9 cellular contexts compared by ENCODE assay signal in genomic region chr16:71504051-71504450, GRCh38. TPM values are rescaled to one million over a fixed set of nuclear protein-coding genes. Genes with fewer than 3 reads are reported as not detected.
DNase-seq lines count a peak whose midpoint lies in the region; ATAC-seq, FAIRE-seq and TF ChIP-seq lines count a peak whose summit lies in the region.
"Not testable (repeated sequence)": the region's sequence is repeated elsewhere in the genome, so short reads cannot be mapped to it uniquely, and the experiment has no call there.
"Had no signal": no experiment of that assay in that cellular context is flagged by ENCODE, and none has a peak within 500 bp of the region (broad histone marks: within the 10 kb centered on the region; RNA-seq: fewer than 3 reads in every experiment).

No MANE protein-coding gene starts in this region.

- 0% methylated on average over 7 of the region's 7 CpGs for WGBS in K562 (ENCODE audit: insufficient coverage, low coverage, missing lambda C conversion rate)

- H3K9ac ChIP-seq in K562 (ENCODE audit: insufficient read depth in 1 of 2, low read depth in 2 of 2, low read length in 2 of 2): not testable (repeated sequence)

- FAIRE-seq in K562 (lab: Jason Lieb, UNC): not testable (repeated sequence)

- not testable (repeated sequence) for H3K9me3 ChIP-seq in K562 (replicated peaks; ENCODE audit: control insufficient read depth, insufficient read depth, low read depth, low read length)

- H2AFZ ChIP-seq in K562 (ENCODE audit: low read depth, low read length): not testable (repeated sequence)

- not testable (repeated sequence) for TF ChIP-seq CTCF in K562 (IDR thresholded peaks at IDR 0.05 in 2 of 3, conservative IDR thresholded peaks at IDR 0.05 in 1 of 3; ENCODE audit: insufficient read depth in 2 of 3, low read depth in 1 of 3, low read length in 3 of 3)

- peaks cover 3 to 16% of the 10 kb centered on the region in 2 experiments; a peak in 3 of 5 replicates for H3K27me3 ChIP-seq in K562 (ENCODE audit: control insufficient read depth in 2 of 2, insufficient read depth in 2 of 2, low read length in 2 of 2)

- in situ Hi-C loops in K562 (cut with MboI): not testable (repeated sequence)

- not testable (repeated sequence) for BruUV-seq in K562 (replicated peaks; lab: Mats Ljungman, UMichigan)

- not testable (repeated sequence) for TF ChIP-seq EP300 in K562 (IDR thresholded peaks at IDR 0.05; ENCODE audit: low read length)

- not testable (repeated sequence) for H3K79me2 ChIP-seq in K562 (ENCODE audit: control insufficient read depth, insufficient read depth, low read length)

- not testable (repeated sequence) for H3K36me3 ChIP-seq in K562 (ENCODE audit: control insufficient read depth, insufficient read depth, low read length)

- not testable (repeated sequence) for H3K9me1 ChIP-seq in K562 (ENCODE audit: control insufficient read depth, insufficient read depth, low read length)

- intact Hi-C loops in K562 (cut with micrococcal nuclease): loop anchor here (5.0 kb wide), 1 partner anchor 33 kb away; no protein-coding TSS in a partner anchor

- POLR2A ChIA-PET in K562 (lab: Yijun Ruan, JAX): not testable (repeated sequence)

- not testable (repeated sequence) for TF ChIP-seq POLR2A in K562 (conservative IDR thresholded peaks at IDR 0.05)

- not testable (repeated sequence) for TF ChIP-seq RAD21 in K562 (CRISPR knock-in tag; conservative IDR thresholded peaks at IDR 0.05 in 1 of 2, IDR thresholded peaks at IDR 0.05 in 1 of 2)

- H4K20me1 ChIP-seq in K562 (replicated peaks; ENCODE audit: control insufficient read depth, insufficient read depth, low read length): not testable (repeated sequence)

- ATAC-seq in K562: not testable (repeated sequence)

- H3K27ac ChIP-seq in K562 (ENCODE audit: extremely low read depth, low read depth, low read length): not testable (repeated sequence)

- CTCF ChIA-PET in K562 (lab: Yijun Ruan, JAX; ENCODE audit: low intra/inter-chr PET ratio): not testable (repeated sequence)

- H3K4me1 ChIP-seq in K562 (replicated peaks in 1 of 2; ENCODE audit: control insufficient read depth in 2 of 2, insufficient read depth in 2 of 2, low read length in 2 of 2): not testable (repeated sequence)

- not testable (repeated sequence) for H3K4me3 ChIP-seq in K562

- H3K4me2 ChIP-seq in K562 (ENCODE audit: insufficient read depth, low read length): not testable (repeated sequence)

- DNase-seq in M059J (ENCODE audit: low read depth): peak; percentile 52
- DNase-seq in RPMI7951 (ENCODE audit: low read depth): peak; percentile 33
- DNase-seq in activated CD4-positive, alpha-beta T cell treated with anti-CD3 and anti-CD28 coated beads, Interleukin-2, amount 50 U/mL, for 48 hours: peak; percentile 10 to 27
- peak; percentile 30 to 38 for DNase-seq in activated T-cell treated with anti-CD3 and anti-CD28 coated beads, Interleukin-2, amount 50 U/mL, for 48 hours
- not testable (repeated sequence) for DNase-seq in K562 (ENCODE audit: extremely low read depth in 1 of 4, low spot score in 3 of 4)
- DNase-seq in stimulated activated CD4-positive, alpha-beta T cell treated with anti-CD3 and anti-CD28 coated beads, Interleukin-15, amount 100 ng/mL, for 24 hours: peak; percentile 26

TF ChIP-seq in K562, 482 proteins besides CTCF, POLR2A, EP300 and RAD21:
- TF ChIP-seq, protein P1, sequence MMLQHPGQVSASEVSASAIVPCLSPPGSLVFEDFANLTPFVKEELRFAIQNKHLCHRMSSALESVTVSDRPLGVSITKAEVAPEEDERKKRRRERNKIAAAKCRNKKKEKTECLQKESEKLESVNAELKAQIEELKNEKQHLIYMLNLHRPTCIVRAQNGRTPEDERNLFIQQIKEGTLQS (IDR thresholded peaks at IDR 0.05): peak; percentile 34; the same call in 1 of the 2 replicates
- TF ChIP-seq, protein P1 (CRISPR knock-in tag; conservative IDR thresholded peaks at IDR 0.05): not testable (repeated sequence)
- TF ChIP-seq FOSL1 (tag; conservative IDR thresholded peaks at IDR 0.05): peak; percentile 42; the same call in 1 of the 2 replicates
- TF ChIP-seq RBM25 (IDR thresholded peaks at IDR 0.05; ENCODE audit: low read depth, low read length, severe bottlenecking): peak; percentile 20

RNA-seq across cellular contexts. Expression of gene ZNF19, which starts 14.9 kb away (rescaled TPM):
- total RNA-seq in M059J (2014; rRNA removed; shearing (Covaris generic)): 2.0 and 5.3 TPM in 2 replicates
- 2.2 and 3.8 TPM in 2 replicates for total RNA-seq in RPMI7951 (2014; rRNA removed; shearing (Covaris generic))
- 7.6 and 11.0 TPM in 2 replicates for total RNA-seq in K562 (2011; cell fraction: chromatin; rRNA removed; ENCODE audit: low replicate concordance)
- 4.1 and 4.3 TPM in 2 replicates for total RNA-seq in K562 (2011; cell fraction: nucleolus; rRNA removed)
- total RNA-seq in K562 (2011; cell fraction: nucleoplasm; rRNA removed): 5.9 and 9.8 TPM in 2 replicates
- 1.1 and 1.8 TPM in 2 replicates for total RNA-seq in K562 (2014; rRNA removed)
- total RNA-seq in K562 (2014; rRNA removed; fragmentation: Illumina TruSeq; extraction: Trizol): 2.6 and 3.2 TPM in 2 replicates
- 1.5 and 2.3 TPM in 2 replicates for total RNA-seq in K562 (2015; rRNA removed; fragmentation: Illumina TruSeq; extraction: Trizol)
- total RNA-seq in K562 (2021): 1.6 and 2.0 TPM in 2 replicates
- polyA plus RNA-seq in K562 (2011; rRNA removed): 1.3 and 1.7 TPM in 2 replicates
- polyA plus RNA-seq in K562 (2011; cell fraction: cytosol; rRNA removed): 0.21 and 0.47 TPM in 2 replicates
- 2.5 and 4.8 TPM in 2 replicates for polyA plus RNA-seq in K562 (2011; cell fraction: nucleus; rRNA removed)
- polyA plus RNA-seq in K562 (2012): 0.89 and 1.6 TPM in 2 replicates
- polyA plus RNA-seq in K562 (2014; fragmentation: Illumina TruSeq; extraction: Trizol): 1.2 and 2.4 TPM in 2 replicates
- polyA plus RNA-seq in K562 (2014; fragmentation: Nextera tagmentation; extraction: Ambion mirVana): 1 to 10 TPM; 1.8 to 2.8 TPM
- 0.58 and 1.2 TPM in 2 replicates for polyA plus RNA-seq in K562 (2014; rRNA removed)
- 3.0 and 5.2 TPM in 2 replicates for polyA minus RNA-seq in K562 (2011; rRNA and poly(A)+ RNA removed)
- 1.1 TPM in 1 of 2 replicates, not detected in the other for polyA minus RNA-seq in K562 (2011; cell fraction: cytosol; rRNA and poly(A)+ RNA removed)
- polyA minus RNA-seq in K562 (2011; cell fraction: nucleus; rRNA and poly(A)+ RNA removed): 3.0 and 4.3 TPM in 2 replicates

RNA-seq across cellular contexts. Expression of gene CHST4, which starts 22.2 kb away (rescaled TPM):
- 0.05 TPM in 1 of 2 replicates, not detected in the other for total RNA-seq in M059J (2014; rRNA removed; shearing (Covaris generic))
- not detected in 2 replicates for total RNA-seq in RPMI7951 (2014; rRNA removed; shearing (Covaris generic))
- total RNA-seq in K562 (2011; cell fraction: chromatin; rRNA removed; ENCODE audit: low replicate concordance): not detected in 2 replicates
- not detected in 2 replicates for total RNA-seq in K562 (2011; cell fraction: nucleolus; rRNA removed)
- total RNA-seq in K562 (2011; cell fraction: nucleoplasm; rRNA removed): not detected in 2 replicates
- total RNA-seq in K562 (2014; rRNA removed) (not detected in 2 replicates), K562 (2014; rRNA removed; fragmentation: Illumina TruSeq; extraction: Trizol) (not detected in 2 replicates), K562 (2015; rRNA removed; fragmentation: Illumina TruSeq; extraction: Trizol) (not detected in 2 replicates), K562 (2021) (0.07 and 0.09 TPM in 2 replicates)
- polyA plus RNA-seq in K562 (2011; rRNA removed) (not detected in 2 replicates), K562 (2014; fragmentation: Illumina TruSeq; extraction: Trizol) (not detected in 2 replicates), K562 (2014; fragmentation: Nextera tagmentation; extraction: Ambion mirVana) (not detected), K562 (2014; rRNA removed) (not detected in 2 replicates)
- polyA plus RNA-seq in K562 (2011; cell fraction: cytosol; rRNA removed): 0.03 TPM in 1 of 2 replicates, not detected in the other
- polyA plus RNA-seq in K562 (2011; cell fraction: nucleus; rRNA removed): not detected in 2 replicates
- not detected in 2 replicates for polyA plus RNA-seq in K562 (2012)
- 0.11 TPM in 1 of 2 replicates, not detected in the other for polyA minus RNA-seq in K562 (2011; rRNA and poly(A)+ RNA removed)
- polyA minus RNA-seq in K562 (2011; cell fraction: cytosol; rRNA and poly(A)+ RNA removed): not detected in 2 replicates
- polyA minus RNA-seq in K562 (2011; cell fraction: nucleus; rRNA and poly(A)+ RNA removed): not detected in 2 replicates
- total RNA-seq: CD4-positive, CD25-positive, alpha-beta regulatory T cell; CD8-positive, alpha-beta memory T cell; GM23248 had no signal
- polyA plus RNA-seq: CD4-positive, CD25-positive, alpha-beta regulatory T cell; CD8-positive, alpha-beta memory T cell; GM23248 had no signal

RNA-seq across cellular contexts. Expression of gene ZNF23, which starts 42.0 kb away (rescaled TPM):
- total RNA-seq in M059J (2014; rRNA removed; shearing (Covaris generic)): 9.2 and 10.6 TPM in 2 replicates
- total RNA-seq in RPMI7951 (2014; rRNA removed; shearing (Covaris generic)): 9.1 and 10.2 TPM in 2 replicates
- 14.7 and 18.8 TPM in 2 replicates for total RNA-seq in K562 (2011; cell fraction: chromatin; rRNA removed; ENCODE audit: low replicate concordance)
- 5.8 and 9.1 TPM in 2 replicates for total RNA-seq in K562 (2011; cell fraction: nucleolus; rRNA removed)
- total RNA-seq in K562 (2011; cell fraction: nucleoplasm; rRNA removed): 15.0 and 29.3 TPM in 2 replicates
- 7.0 and 7.4 TPM in 2 replicates for total RNA-seq in K562 (2014; rRNA removed)
- 13.4 and 14.6 TPM in 2 replicates for total RNA-seq in K562 (2014; rRNA removed; fragmentation: Illumina TruSeq; extraction: Trizol)
- 11.2 and 11.9 TPM in 2 replicates for total RNA-seq in K562 (2015; rRNA removed; fragmentation: Illumina TruSeq; extraction: Trizol)
- 8.6 and 8.7 TPM in 2 replicates for total RNA-seq in K562 (2021)
- polyA plus RNA-seq in K562 (2011; rRNA removed): 12.0 and 12.1 TPM in 2 replicates
- 5.2 and 5.7 TPM in 2 replicates for polyA plus RNA-seq in K562 (2011; cell fraction: cytosol; rRNA removed)
- 15.0 and 15.1 TPM in 2 replicates for polyA plus RNA-seq in K562 (2011; cell fraction: nucleus; rRNA removed)
- 6.7 and 7.6 TPM in 2 replicates for polyA plus RNA-seq in K562 (2012)
- 12.3 and 12.5 TPM in 2 replicates for polyA plus RNA-seq in K562 (2014; fragmentation: Illumina TruSeq; extraction: Trizol)
- 1 to 10 TPM; 4.7 to 7.2 TPM for polyA plus RNA-seq in K562 (2014; fragmentation: Nextera tagmentation; extraction: Ambion mirVana)
- polyA plus RNA-seq in K562 (2014; rRNA removed): 10.9 and 13.2 TPM in 2 replicates
- polyA minus RNA-seq in K562 (2011; rRNA and poly(A)+ RNA removed): 9.5 and 12.9 TPM in 2 replicates
- 2.3 and 3.9 TPM in 2 replicates for polyA minus RNA-seq in K562 (2011; cell fraction: cytosol; rRNA and poly(A)+ RNA removed)
- 4.8 and 8.3 TPM in 2 replicates for polyA minus RNA-seq in K562 (2011; cell fraction: nucleus; rRNA and poly(A)+ RNA removed)
